Comparison of ENCODE assay signal across 1 cellular context in genomic region chr7:26486153-26486552, GRCh38.
A peak's percentile ranks its signal among the peaks of the same experiment; 100 is the strongest.
TF ChIP-seq lines count a peak whose summit lies in the region.

No MANE protein-coding gene starts in this region.

TF ChIP-seq in K562, 482 proteins besides CTCF, POLR2A, EP300 and RAD21 (continued from another document):
- TF ChIP-seq TCF15 (CRISPR knock-in tag; IDR thresholded peaks at IDR 0.05), result no peak
- peak; percentile 51; the same call in 1 of the 2 replicates for TF ChIP-seq PKNOX1 (IDR thresholded peaks at IDR 0.05)
- no peak for TF ChIP-seq PBX2 (CRISPR knock-in tag; IDR thresholded peaks at IDR 0.05; ENCODE audit: low read depth)
- TF ChIP-seq PBX2 (tag; conservative IDR thresholded peaks at IDR 0.05; ENCODE audit: low read depth), result peak; percentile 34; the same call in 1 of the 2 replicates
